17 cellular contexts compared by ENCODE assay signal in genomic region chr5:176768174-176768970, GRCh38. TPM values are rescaled to one million over a fixed set of nuclear protein-coding genes. Genes with fewer than 3 reads are reported as not detected.
DNase-seq lines count a peak whose midpoint lies in the region; ATAC-seq, FAIRE-seq and TF ChIP-seq lines count a peak whose summit lies in the region.
"Had no signal": no experiment of that assay in that cellular context is flagged by ENCODE, and none has a peak within 500 bp of the region (broad histone marks: within the 10 kb centered on the region; RNA-seq: fewer than 3 reads in every experiment).

No MANE protein-coding gene starts in this region.

- no peaks in the 10 kb centered on the region for H3K27me3 ChIP-seq in testis

- H3K27ac Mint-ChIP-seq in activated CD8-positive, alpha-beta T cell treated with anti-CD3 and anti-CD28 coated beads, Interleukin-2, amount 10 ng/mL, durations not matched to agents 7 days and 5 days: no peak overlapping the region
- H3K27ac Mint-ChIP-seq in activated CD8-positive, alpha-beta T cell treated with anti-CD3 and anti-CD28 coated beads for 36 hours: no peak overlapping the region
- H3K27ac Mint-ChIP-seq: CD14-positive monocyte, IgD-negative memory B cell had no signal

- no peak for TF ChIP-seq CTCF in activated CD8-positive, alpha-beta T cell treated with anti-CD3 and anti-CD28 coated beads for 36 hours (IDR thresholded peaks at IDR 0.05)
- no peak for TF ChIP-seq CTCF in kidney (IDR thresholded peaks at IDR 0.05; ENCODE audit: borderline replicate concordance, extremely low read depth, insufficient read depth)
- no peak for TF ChIP-seq CTCF in testis (IDR thresholded peaks at IDR 0.05)

- TF ChIP-seq POLR2A in testis (IDR thresholded peaks at IDR 0.05): no peak

- peaks cover 25% of the 10 kb centered on the region for H3K27me3 Mint-ChIP-seq in activated CD8-positive, alpha-beta T cell treated with anti-CD3 and anti-CD28 coated beads, Interleukin-2, amount 10 ng/mL, durations not matched to agents 7 days and 5 days (ENCODE audit: low read depth)
- H3K27me3 Mint-ChIP-seq in activated CD8-positive, alpha-beta T cell treated with anti-CD3 and anti-CD28 coated beads for 36 hours: peaks cover 31% of the 10 kb centered on the region

- no peak overlapping the region for H3K4me3 ChIP-seq in kidney (ENCODE audit: low read length in 2 of 2)
- no peak overlapping the region for H3K4me3 ChIP-seq in testis

- POLR2A ChIA-PET in activated CD8-positive, alpha-beta T cell treated with anti-CD3 and anti-CD28 coated beads, Interleukin-2, amount 10 ng/mL, durations not matched to agents 7 days and 5 days (lab: Charles Lee): no interaction called here
- POLR2A ChIA-PET in activated CD8-positive, alpha-beta T cell treated with anti-CD3 and anti-CD28 coated beads for 36 hours (lab: Charles Lee): no interaction called here

- H3K9me3 Mint-ChIP-seq in activated CD8-positive, alpha-beta T cell treated with anti-CD3 and anti-CD28 coated beads, Interleukin-2, amount 10 ng/mL, durations not matched to agents 7 days and 5 days (ENCODE audit: insufficient read depth): peaks cover 8% of the 10 kb centered on the region
- H3K9me3 Mint-ChIP-seq in activated CD8-positive, alpha-beta T cell treated with anti-CD3 and anti-CD28 coated beads for 36 hours: peaks cover 13% of the 10 kb centered on the region

- no peaks in the 10 kb centered on the region for H3K4me1 Mint-ChIP-seq in activated CD8-positive, alpha-beta T cell treated with anti-CD3 and anti-CD28 coated beads, Interleukin-2, amount 10 ng/mL, durations not matched to agents 7 days and 5 days (ENCODE audit: low read depth)
- H3K4me1 Mint-ChIP-seq in activated CD8-positive, alpha-beta T cell treated with anti-CD3 and anti-CD28 coated beads for 36 hours (ENCODE audit: low read depth): no peaks in the 10 kb centered on the region
- H3K4me1 Mint-ChIP-seq: CD14-positive monocyte, IgD-negative memory B cell had no signal

- WGBS in testis, 2 donors: 76 to 81% methylated on average over 10 of the region's 10 CpGs

- no peaks in the 10 kb centered on the region for H3K36me3 ChIP-seq in kidney (ENCODE audit: control insufficient read depth in 1 of 2, insufficient read depth in 2 of 2, low read length in 2 of 2)
- H3K36me3 ChIP-seq in testis (ENCODE audit: low read depth, missing control alignments): no peaks in the 10 kb centered on the region

- CTCF ChIA-PET in activated CD8-positive, alpha-beta T cell treated with anti-CD3 and anti-CD28 coated beads, Interleukin-2, amount 10 ng/mL, durations not matched to agents 7 days and 5 days (lab: Charles Lee): no interaction called here
- CTCF ChIA-PET in activated CD8-positive, alpha-beta T cell treated with anti-CD3 and anti-CD28 coated beads for 36 hours (lab: Charles Lee): no interaction called here

- no peak for FAIRE-seq in kidney (lab: Jason Lieb, UNC)

- ATAC-seq in activated CD8-positive, alpha-beta T cell treated with anti-CD3 and anti-CD28 coated beads, Interleukin-2, amount 10 ng/mL, durations not matched to agents 7 days and 5 days: no peak
- no peak for ATAC-seq in activated CD8-positive, alpha-beta T cell treated with anti-CD3 and anti-CD28 coated beads for 36 hours

- H3K9ac ChIP-seq in kidney (ENCODE audit: low read length in 2 of 2): no peak overlapping the region

- H3K9me3 ChIP-seq in kidney (ENCODE audit: control insufficient read depth in 1 of 2, low read length in 2 of 2) (peaks cover 0 to 14% of the 10 kb centered on the region in 2 donors), testis (no peaks in the 10 kb centered on the region)

- intact Hi-C loops in activated CD8-positive, alpha-beta T cell treated with anti-CD3 and anti-CD28 coated beads for 36 hours (cut with micrococcal nuclease): no loop called here
- intact Hi-C loops in kidney (cut with DNase I): no loop called here
- intact Hi-C loops in testis (cut with DNase I; ENCODE audit: low total_unique reads): no loop called here

- H3K36me3 Mint-ChIP-seq in activated CD8-positive, alpha-beta T cell treated with anti-CD3 and anti-CD28 coated beads, Interleukin-2, amount 10 ng/mL, durations not matched to agents 7 days and 5 days (ENCODE audit: low read depth): no peaks in the 10 kb centered on the region
- H3K36me3 Mint-ChIP-seq in activated CD8-positive, alpha-beta T cell treated with anti-CD3 and anti-CD28 coated beads for 36 hours (ENCODE audit: low read depth): no peaks in the 10 kb centered on the region
- H3K36me3 Mint-ChIP-seq: CD14-positive monocyte had no signal

- no peaks in the 10 kb centered on the region for H3K4me1 ChIP-seq in kidney (ENCODE audit: control insufficient read depth in 1 of 2, insufficient read depth in 1 of 2, low read depth in 1 of 2, low read length in 2 of 2)
- H3K4me1 ChIP-seq in testis: no peaks in the 10 kb centered on the region

- DNase-seq in activated CD8-positive, alpha-beta T cell treated with anti-CD3 and anti-CD28 coated beads, Interleukin-2, amount 10 ng/mL, durations not matched to agents 7 days and 5 days: peak; percentile 4
- DNase-seq in activated CD8-positive, alpha-beta T cell treated with anti-CD3 and anti-CD28 coated beads for 36 hours: no peak
- DNase-seq in NCI-H69 (lab: John Stamatoyannopoulos, UW) (peak; percentile 19), kidney (peak; percentile 29), testis (peak; percentile 3), OCI-M2 (lab: John Stamatoyannopoulos, UW; ENCODE audit: unreplicated experiment) (no peak), NCI-H1048 (lab: John Stamatoyannopoulos, UW) (no peak), GM19240 (ENCODE audit: insufficient read length, low spot score) (no peak)
- DNase-seq: COR-L47; HCEC 1CT; NCI-H1436; NCI-H2081; NCI-H524; NK-92 treated with Interleukin-12 subunit alpha and Interleukin-12 subunit beta, amount 100 ng/mL, for 24 hours; OCI-M1 had no signal

- H3K27ac ChIP-seq in kidney (ENCODE audit: low read depth in 2 of 2, low read length in 2 of 2) (no peak overlapping the region), testis (no peak overlapping the region)

- H3K4me3 Mint-ChIP-seq in activated CD8-positive, alpha-beta T cell treated with anti-CD3 and anti-CD28 coated beads, Interleukin-2, amount 10 ng/mL, durations not matched to agents 7 days and 5 days: no peak overlapping the region
- no peak overlapping the region for H3K4me3 Mint-ChIP-seq in activated CD8-positive, alpha-beta T cell treated with anti-CD3 and anti-CD28 coated beads for 36 hours
- H3K4me3 Mint-ChIP-seq: CD14-positive monocyte, IgD-negative memory B cell had no signal

RNA-seq across cellular contexts. Expression of gene UNC5A, which starts 42.0 kb away (rescaled TPM):
- total RNA-seq in activated CD8-positive, alpha-beta T cell treated with anti-CD3 and anti-CD28 coated beads, Interleukin-2, amount 10 ng/mL, durations not matched to agents 7 days and 5 days: not detected
- total RNA-seq in activated CD8-positive, alpha-beta T cell treated with anti-CD3 and anti-CD28 coated beads for 36 hours: not detected
- total RNA-seq in kidney: 1.5 TPM
- polyA plus RNA-seq in kidney (ENCODE audit: insufficient read depth, low read depth, low replicate concordance): not detected
- 1 to 10 TPM; 1.7 to 2.0 TPM for total RNA-seq in testis
- 1.8 TPM for polyA plus RNA-seq in testis (ENCODE audit: insufficient read depth, low read depth, low replicate concordance)
- polyA plus RNA-seq: IgD-negative memory B cell had no signal

Comparison
In these comparisons a context has a peak if more than half of its experiments do, and no peak if none do; other contexts are left out.
1. DNase-seq: peak in activated CD8-positive, alpha-beta T cell treated with anti-CD3 and anti-CD28 coated beads, Interleukin-2, amount 10 ng/mL, durations not matched to agents 7 days and 5 days (single experiment), NCI-H69 (single experiment), kidney (single experiment) and testis (single experiment); none in activated CD8-positive, alpha-beta T cell treated with anti-CD3 and anti-CD28 coated beads for 36 hours (single experiment), OCI-M2 (single experiment), NCI-H1048 (single experiment) and GM19240 (single experiment).